ENCODE assay signal across 9 cellular contexts in the genomic region with DNA sequence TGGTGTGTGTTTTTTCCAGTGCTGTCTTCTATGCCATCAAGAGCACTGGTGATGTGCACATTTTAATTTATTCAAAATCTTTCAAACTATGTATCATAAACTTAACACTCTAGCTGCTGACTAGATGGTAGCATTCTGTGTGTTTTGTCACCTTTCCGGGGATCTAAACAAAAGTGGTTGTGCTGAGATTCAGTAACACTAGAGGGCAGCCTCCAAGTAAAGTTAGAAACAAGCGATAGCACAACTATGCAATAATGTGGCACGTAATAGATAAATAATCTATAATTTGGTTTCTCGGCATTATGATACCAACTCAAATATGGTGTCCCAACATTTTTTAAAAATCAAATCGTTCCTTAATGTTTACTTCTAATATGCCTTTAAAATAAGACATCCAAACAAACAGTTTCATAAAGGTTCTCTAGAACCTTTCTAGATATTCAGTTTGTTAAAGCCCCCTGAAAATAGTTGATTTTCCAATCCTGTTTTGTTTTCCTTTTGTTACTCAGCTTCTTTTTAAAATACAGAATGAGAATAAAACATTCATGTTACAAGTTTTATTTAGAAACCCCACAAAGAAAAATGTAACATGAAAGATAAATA. TPM values are rescaled to one million over a fixed set of nuclear protein-coding genes. Genes with fewer than 3 reads are reported as not detected.
DNase-seq lines count a peak whose midpoint lies in the region; ATAC-seq and TF ChIP-seq lines count a peak whose summit lies in the region.
"Had no signal": no experiment of that assay in that cellular context is flagged by ENCODE, and none has a peak within 500 bp of the region (broad histone marks: within the 10 kb centered on the region; RNA-seq: fewer than 3 reads in every experiment).

No MANE protein-coding gene starts in this region.

- H3K4me3 ChIP-seq in osteoblast (ENCODE audit: insufficient read depth, low read length) = no peak overlapping the region
- H3K4me3 ChIP-seq: BLaER1 had no signal

- peak; percentile 69 for TF ChIP-seq CTCF in LNCAP (IDR thresholded peaks at IDR 0.05)
- peak; percentile 57 for TF ChIP-seq CTCF in osteoblast (IDR thresholded peaks at IDR 0.05; ENCODE audit: extremely low read depth, low read depth, low read length)

- no peaks in the 10 kb centered on the region for H4K20me1 ChIP-seq in osteoblast (ENCODE audit: insufficient read depth, low read length)
- H4K20me1 ChIP-seq: BLaER1 had no signal

- DNase-seq in DMS79 treated with DMSO at 0.1 percent for 48 hours (lab: John Stamatoyannopoulos, UW) (peak; percentile 2), DMS79 (lab: John Stamatoyannopoulos, UW) (no peak), cerebellar cortex (ENCODE audit: low spot score) (peak; percentile 56), osteoblast (ENCODE audit: insufficient read length, low spot score, missing footprints) (peak; percentile 73)
- DNase-seq in effector CD8-positive, alpha-beta T cell (lab: John Stamatoyannopoulos, UW) = no peak

- no peaks in the 10 kb centered on the region for H3K36me3 ChIP-seq in osteoblast (ENCODE audit: insufficient read depth, low read length)
- H3K36me3 ChIP-seq: BLaER1 had no signal

- TF ChIP-seq POLR2A in GM18505 (IDR thresholded peaks at IDR 0.05; ENCODE audit: borderline replicate concordance, extremely low read depth, insufficient read depth, insufficient read length) = no peak

- H3K27me3 ChIP-seq in osteoblast (ENCODE audit: insufficient read depth, low read length) = no peaks in the 10 kb centered on the region
- H3K27me3 ChIP-seq: BLaER1 had no signal

- no peaks in the 10 kb centered on the region for H3K4me1 ChIP-seq in osteoblast (ENCODE audit: insufficient read depth, low read length)

- no peaks in the 10 kb centered on the region for H3K9me3 ChIP-seq in osteoblast (ENCODE audit: low read depth, low read length)
- H3K9me3 ChIP-seq: BLaER1 had no signal

- H3K79me2 ChIP-seq in osteoblast (ENCODE audit: insufficient read depth, low read length) = no peaks in the 10 kb centered on the region

- no peak overlapping the region for H3K4me2 ChIP-seq in osteoblast (ENCODE audit: insufficient read depth, low read length)
- H3K4me2 ChIP-seq: BLaER1 had no signal

- H3K27ac ChIP-seq in osteoblast (ENCODE audit: low read depth, low read length) = no peak overlapping the region
- H3K27ac ChIP-seq: BLaER1 had no signal

- H2AFZ ChIP-seq in osteoblast (ENCODE audit: low read length) = no peak overlapping the region

- ATAC-seq in GM18505 (IDR thresholded peaks at IDR 0.05; ENCODE audit: unreplicated experiment) = no peak
- no peak for ATAC-seq in HG02981 (IDR thresholded peaks at IDR 0.05; ENCODE audit: unreplicated experiment)

RNA-seq across cellular contexts. Expression of a gene that starts 16.9 kb away (rescaled TPM):
- total RNA-seq in osteoblast = under 0.01 TPM in 2 replicates

Comparison
In these comparisons a context has a peak if more than half of its experiments do, and no peak if none do; other contexts are left out.
1. DNase-seq: peak in DMS79 treated with DMSO at 0.1 percent for 48 hours (single experiment), cerebellar cortex (single experiment) and osteoblast (single experiment); none in DMS79 (single experiment) and effector CD8-positive, alpha-beta T cell (single experiment).